In the genomic region with DNA sequence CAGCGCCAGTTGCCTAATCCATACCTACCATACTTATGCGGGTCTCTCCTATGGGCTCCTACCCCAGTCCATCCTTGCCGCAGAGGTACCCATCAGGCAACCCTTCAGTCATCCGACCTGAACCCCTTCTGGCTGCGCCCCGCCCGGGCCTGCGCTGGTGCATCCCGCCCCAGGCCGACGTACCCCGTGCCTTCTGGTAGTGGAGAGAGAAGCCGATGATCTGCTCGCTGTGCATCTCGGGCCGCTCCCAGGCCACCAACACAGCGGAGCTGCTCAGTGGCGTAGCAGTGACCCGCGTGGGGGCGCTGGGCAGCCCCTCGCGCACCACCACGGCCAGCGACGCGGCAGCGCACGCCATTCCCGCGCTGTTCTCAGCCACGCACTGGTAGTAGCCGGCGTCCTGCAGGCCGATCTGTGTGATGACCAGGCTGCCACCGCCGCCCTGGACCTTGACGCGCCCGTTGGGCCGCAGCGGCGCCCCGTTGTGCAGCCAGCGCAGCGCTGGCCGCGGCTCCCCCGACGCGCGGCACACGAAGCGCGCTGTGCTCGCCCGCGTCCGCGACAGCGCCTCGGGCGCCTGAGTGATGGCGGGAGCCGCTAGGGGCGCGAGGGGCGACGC, we compare ENCODE assay signal across 23 cellular contexts. TPM values are rescaled to one million over a fixed set of nuclear protein-coding genes. Genes with fewer than 3 reads are reported as not detected.
DNase-seq lines count a peak whose midpoint lies in the region; ATAC-seq and TF ChIP-seq lines count a peak whose summit lies in the region.
"Had no signal": no experiment of that assay in that cellular context is flagged by ENCODE, and none has a peak within 500 bp of the region (broad histone marks: within the 10 kb centered on the region; RNA-seq: fewer than 3 reads in every experiment).

No MANE protein-coding gene starts in this region.

- peak overlapping the region; percentile 1 for H3K4me2 ChIP-seq in parathyroid adenoma (ENCODE audit: low read length)

- no peak overlapping the region for H3K27ac Mint-ChIP-seq in activated CD4-positive, alpha-beta T cell treated with anti-CD3 and anti-CD28 coated beads for 36 hours
- H3K27ac Mint-ChIP-seq in activated CD4-positive, alpha-beta T cell treated with anti-CD3 and anti-CD28 coated beads, Interleukin-2, amount 10 ng/mL, durations not matched to agents 24 days and 14 days: no peak overlapping the region
- H3K27ac Mint-ChIP-seq in endodermal cell: no peak overlapping the region
- H3K27ac Mint-ChIP-seq: effector memory CD8-positive, alpha-beta T cell had no signal

- 93% methylated on average over 69 of the region's 69 CpGs for WGBS in HUES64
- 93 to 95% methylated on average over 34 to 64 of the region's 69 CpGs for WGBS in endodermal cell (ENCODE audit: insufficient coverage in 1 of 2, insufficient read length in 1 of 2), 2 experiments

- peaks cover 29% of the 10 kb centered on the region for H3K27me3 ChIP-seq in HUES64 (ENCODE audit: insufficient read depth, low read length)
- H3K27me3 ChIP-seq in endodermal cell (ENCODE audit: control insufficient read depth, insufficient read depth, low read length, poor library complexity, severe bottlenecking): no peaks in the 10 kb centered on the region
- no peaks in the 10 kb centered on the region for H3K27me3 ChIP-seq in parathyroid adenoma (ENCODE audit: control insufficient read depth, insufficient read depth, low read length)
- H3K27me3 ChIP-seq: MG63, vagina had no signal

- no peak overlapping the region for H2AFZ ChIP-seq in parathyroid adenoma

- H3K36me3 Mint-ChIP-seq in activated CD4-positive, alpha-beta T cell treated with anti-CD3 and anti-CD28 coated beads for 36 hours (ENCODE audit: low read depth): no peaks in the 10 kb centered on the region
- no peaks in the 10 kb centered on the region for H3K36me3 Mint-ChIP-seq in activated CD4-positive, alpha-beta T cell treated with anti-CD3 and anti-CD28 coated beads, Interleukin-2, amount 10 ng/mL, durations not matched to agents 24 days and 14 days (ENCODE audit: low read depth)
- peaks cover 53% of the 10 kb centered on the region for H3K36me3 Mint-ChIP-seq in endodermal cell (ENCODE audit: low read depth)

- no peaks in the 10 kb centered on the region for H3K79me2 ChIP-seq in parathyroid adenoma

- POLR2A ChIA-PET in activated CD4-positive, alpha-beta T cell treated with anti-CD3 and anti-CD28 coated beads for 36 hours (lab: Charles Lee): no interaction called here

- H3K9ac ChIP-seq in HUES64 (ENCODE audit: low read depth, low read length) (no peak overlapping the region), endodermal cell (ENCODE audit: extremely low read depth, low read length, poor library complexity, severe bottlenecking) (no peak overlapping the region), parathyroid adenoma (no peak overlapping the region)

- H3K36me3 ChIP-seq in HUES64 (ENCODE audit: insufficient read depth, low read length) (peaks cover 29% of the 10 kb centered on the region), endodermal cell (ENCODE audit: control insufficient read depth, insufficient read depth, low read length) (peaks cover 59% of the 10 kb centered on the region), parathyroid adenoma (ENCODE audit: control insufficient read depth, insufficient read depth, low read length) (no peaks in the 10 kb centered on the region)
- H3K36me3 ChIP-seq: heart left ventricle, MG63, vagina had no signal

- H3K4me1 ChIP-seq in HUES64 (ENCODE audit: insufficient read depth, low read length) (no peaks in the 10 kb centered on the region), endodermal cell (ENCODE audit: control insufficient read depth, insufficient read depth, low read length) (no peaks in the 10 kb centered on the region), parathyroid adenoma (no peaks in the 10 kb centered on the region)

- CTCF ChIA-PET in activated CD4-positive, alpha-beta T cell treated with anti-CD3 and anti-CD28 coated beads for 36 hours (lab: Charles Lee): interaction anchor here (0.9 to 2.2 kb wide), 5 partner anchors 10 to 242 kb away, joined by 4 to 10 read pairs (median 8); no protein-coding TSS in a partner anchor

- no peaks in the 10 kb centered on the region for H3K9me3 Mint-ChIP-seq in activated CD4-positive, alpha-beta T cell treated with anti-CD3 and anti-CD28 coated beads for 36 hours (ENCODE audit: low read depth)
- H3K9me3 Mint-ChIP-seq in activated CD4-positive, alpha-beta T cell treated with anti-CD3 and anti-CD28 coated beads, Interleukin-2, amount 10 ng/mL, durations not matched to agents 24 days and 14 days: no peaks in the 10 kb centered on the region
- H3K9me3 Mint-ChIP-seq in endodermal cell: no peaks in the 10 kb centered on the region
- H3K9me3 Mint-ChIP-seq: effector memory CD8-positive, alpha-beta T cell had no signal

- H3K4me1 Mint-ChIP-seq in activated CD4-positive, alpha-beta T cell treated with anti-CD3 and anti-CD28 coated beads for 36 hours: peaks cover 5% of the 10 kb centered on the region
- H3K4me1 Mint-ChIP-seq in activated CD4-positive, alpha-beta T cell treated with anti-CD3 and anti-CD28 coated beads, Interleukin-2, amount 10 ng/mL, durations not matched to agents 24 days and 14 days: peaks cover 6% of the 10 kb centered on the region
- peaks cover 8% of the 10 kb centered on the region for H3K4me1 Mint-ChIP-seq in endodermal cell

- H3K4me3 Mint-ChIP-seq in activated CD4-positive, alpha-beta T cell treated with anti-CD3 and anti-CD28 coated beads for 36 hours: no peak overlapping the region
- no peak overlapping the region for H3K4me3 Mint-ChIP-seq in activated CD4-positive, alpha-beta T cell treated with anti-CD3 and anti-CD28 coated beads, Interleukin-2, amount 10 ng/mL, durations not matched to agents 24 days and 14 days
- no peak overlapping the region for H3K4me3 Mint-ChIP-seq in endodermal cell

- H3K9me3 ChIP-seq in HUES64 (ENCODE audit: insufficient read depth, low read depth, low read length) (no peaks in the 10 kb centered on the region), endodermal cell (ENCODE audit: control insufficient read depth, low read length) (no peaks in the 10 kb centered on the region), parathyroid adenoma (ENCODE audit: control insufficient read depth, low read length) (no peaks in the 10 kb centered on the region)
- H3K9me3 ChIP-seq: heart left ventricle, MG63, psoas muscle, vagina had no signal

- peaks cover 49% of the 10 kb centered on the region for H3K27me3 Mint-ChIP-seq in activated CD4-positive, alpha-beta T cell treated with anti-CD3 and anti-CD28 coated beads for 36 hours
- peaks cover 65% of the 10 kb centered on the region for H3K27me3 Mint-ChIP-seq in activated CD4-positive, alpha-beta T cell treated with anti-CD3 and anti-CD28 coated beads, Interleukin-2, amount 10 ng/mL, durations not matched to agents 24 days and 14 days
- H3K27me3 Mint-ChIP-seq in endodermal cell (ENCODE audit: insufficient read depth): peaks cover 58% of the 10 kb centered on the region

- intact Hi-C loops in activated CD4-positive, alpha-beta T cell treated with anti-CD3 and anti-CD28 coated beads for 36 hours (cut with DNase I, micrococcal nuclease): no loop called here
- intact Hi-C loops in activated CD4-positive, alpha-beta T cell treated with anti-CD3 and anti-CD28 coated beads, Interleukin-2, amount 10 ng/mL, durations not matched to agents 24 days and 14 days (cut with micrococcal nuclease): no loop called here

- H3K27ac ChIP-seq in HUES64 (ENCODE audit: low read depth, low read length) (no peak overlapping the region), endodermal cell (ENCODE audit: low read depth, low read length) (no peak overlapping the region), parathyroid adenoma (no peak overlapping the region)
- H3K27ac ChIP-seq: heart left ventricle, psoas muscle, vagina had no signal

- peak overlapping the region; percentile 41 for H3K4me3 ChIP-seq in HUES64 (ENCODE audit: low read length)
- no peak overlapping the region for H3K4me3 ChIP-seq in endodermal cell (ENCODE audit: low read length)
- no peak overlapping the region for H3K4me3 ChIP-seq in parathyroid adenoma (ENCODE audit: low read depth, low read length)
- H3K4me3 ChIP-seq: MG63, psoas muscle had no signal

- TF ChIP-seq CTCF in endodermal cell (conservative IDR thresholded peaks at IDR 0.05): peak; percentile 44
- TF ChIP-seq CTCF in parathyroid adenoma (IDR thresholded peaks at IDR 0.05): no peak

- DNase-seq in activated CD4-positive, alpha-beta T cell treated with anti-CD3 and anti-CD28 coated beads for 36 hours: no peak
- no peak for DNase-seq in activated CD4-positive, alpha-beta T cell treated with anti-CD3 and anti-CD28 coated beads, Interleukin-2, amount 10 ng/mL, durations not matched to agents 24 days and 14 days
- DNase-seq in endodermal cell (peak; percentile 67), NCI-H345 (lab: John Stamatoyannopoulos, UW) (no peak), nucleus accumbens (lab: John Stamatoyannopoulos, UW) (no peak)
- DNase-seq: activated CD4-positive, alpha-beta T cell treated with anti-CD3 and anti-CD28 coated beads, Interleukin-2, amount 50 U/mL, for 1 hour; C1 segment of cervical spinal cord; effector memory CD8-positive, alpha-beta T cell; GOT3; heart left ventricle; MG63; midbrain; NCI-H1694; NCI-H510A; stimulated activated CD4-positive, alpha-beta T cell treated with anti-CD3 and anti-CD28 coated beads, Interleukin-4, amount 100 ng/mL, for 4 hours; T-helper 1 cell had no signal

- ATAC-seq in activated CD4-positive, alpha-beta T cell treated with anti-CD3 and anti-CD28 coated beads for 36 hours: peak; percentile 23
- no peak for ATAC-seq in HG03196 (IDR thresholded peaks at IDR 0.05; ENCODE audit: unreplicated experiment)
- ATAC-seq: effector memory CD8-positive, alpha-beta T cell; psoas muscle had no signal

RNA-seq across cellular contexts. Expression of gene IGDCC3, which starts 17.9 kb away (rescaled TPM):
- total RNA-seq in activated CD4-positive, alpha-beta T cell treated with anti-CD3 and anti-CD28 coated beads for 36 hours: not detected
- not detected in 2 replicates for total RNA-seq in activated CD4-positive, alpha-beta T cell treated with anti-CD3 and anti-CD28 coated beads, Interleukin-2, amount 10 ng/mL, durations not matched to agents 24 days and 14 days
- 62.5 TPM for polyA plus RNA-seq in HUES64 (2013, experiment 1 of 2)
- polyA plus RNA-seq in HUES64 (2013, experiment 2 of 2): 93.1 TPM
- 10 to 100 TPM in 1 of 2 donors, 1 to 10 TPM in 1; 7.9 to 13.5 TPM for total RNA-seq in endodermal cell
- polyA plus RNA-seq in endodermal cell (2013, experiment 1 of 2): 160 TPM
- 139 TPM for polyA plus RNA-seq in endodermal cell (2013, experiment 2 of 2)
- total RNA-seq: fibroblast of lung, psoas muscle had no signal
- polyA plus RNA-seq: keratinocyte, psoas muscle had no signal

RNA-seq across cellular contexts. Expression of gene IGDCC4, which starts 27.1 kb away (rescaled TPM):
- under 1 TPM; 0.16 to 0.18 TPM for total RNA-seq in activated CD4-positive, alpha-beta T cell treated with anti-CD3 and anti-CD28 coated beads for 36 hours
- 0.19 and 0.26 TPM in 2 replicates for total RNA-seq in activated CD4-positive, alpha-beta T cell treated with anti-CD3 and anti-CD28 coated beads, Interleukin-2, amount 10 ng/mL, durations not matched to agents 24 days and 14 days
- 13.1 TPM for polyA plus RNA-seq in HUES64 (2013, experiment 1 of 2)
- polyA plus RNA-seq in HUES64 (2013, experiment 2 of 2): 14.2 TPM
- 10 to 100 TPM; 23.0 to 23.5 TPM for total RNA-seq in endodermal cell
- 27.9 TPM for polyA plus RNA-seq in endodermal cell (2013, experiment 1 of 2)
- polyA plus RNA-seq in endodermal cell (2013, experiment 2 of 2): 27.0 TPM

Comparison
In these comparisons a context has a peak if more than half of its experiments do, and no peak if none do; other contexts are left out.
1. RNA of gene IGDCC4, which starts 27.1 kb away (total RNA-seq): 23.0 to 23.5 TPM in endodermal cell; 0.19 to 0.26 TPM in activated CD4-positive, alpha-beta T cell treated with anti-CD3 and anti-CD28 coated beads, Interleukin-2, amount 10 ng/mL, durations not matched to agents 24 days and 14 days and 0.16 to 0.18 TPM in activated CD4-positive, alpha-beta T cell treated with anti-CD3 and anti-CD28 coated beads for 36 hours; every median in the first group is over 10 times any median in the second.